ENCODE assay signal across 1 cellular context in the genomic region with DNA sequence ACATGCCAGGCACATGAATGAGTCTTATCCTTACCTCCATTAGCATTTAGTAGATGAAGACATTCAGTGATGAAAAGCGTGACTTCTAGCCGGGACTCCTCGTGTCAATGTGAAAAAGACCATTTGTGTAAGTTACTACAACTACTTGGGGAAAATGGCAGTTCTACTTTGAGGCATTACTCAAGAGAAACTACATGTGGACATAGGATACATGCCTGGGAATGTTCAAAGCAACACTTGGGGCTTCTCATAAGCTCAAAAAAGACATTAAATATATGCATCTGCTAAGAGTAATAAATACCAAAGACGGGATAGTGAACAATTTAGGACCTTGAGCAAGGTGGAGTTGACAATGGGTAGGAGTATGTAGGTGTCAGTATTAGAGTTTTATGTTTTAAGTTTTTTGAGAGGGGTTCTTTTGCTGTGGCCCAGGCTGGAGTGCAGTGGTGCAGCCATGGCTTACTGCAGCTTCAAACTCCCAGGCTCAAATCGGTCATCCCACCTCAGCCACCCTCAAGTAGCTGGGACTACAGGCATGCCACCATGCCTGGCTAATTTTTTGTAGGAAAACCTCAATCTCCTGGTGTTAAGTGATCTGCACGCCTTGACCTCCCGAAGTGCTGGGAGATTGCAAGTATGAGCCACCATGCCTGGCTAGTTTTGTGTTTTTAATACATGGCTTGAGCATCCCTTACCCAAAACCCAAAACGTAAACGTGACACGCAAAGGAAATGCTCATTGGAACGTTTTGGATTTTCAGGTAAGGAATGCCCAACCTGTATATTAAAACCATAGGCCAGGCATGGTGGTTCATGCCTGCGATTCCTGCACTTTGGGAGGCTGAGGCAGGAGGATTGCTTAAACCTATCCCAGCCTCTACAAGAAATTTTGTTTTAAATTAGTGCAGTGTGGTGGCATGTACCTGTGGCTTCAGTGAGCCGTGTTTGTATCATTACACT.
TF ChIP-seq lines count a peak whose summit lies in the region.

No MANE protein-coding gene starts in this region.

TF ChIP-seq in K562, 482 proteins besides CTCF, POLR2A, EP300 and RAD21:
- peak in 1 of 2 experiments; percentile 70; a peak in 1 of 4 replicates for TF ChIP-seq SIN3A (IDR thresholded peaks at IDR 0.05; ENCODE audit: borderline replicate concordance in 2 of 2, control insufficient read depth in 1 of 2, low read depth in 2 of 2, low read length in 2 of 2)
- peak; percentile 48 for TF ChIP-seq SNRNP70 (optimal IDR thresholded peaks at IDR 0.05; ENCODE audit: low read depth, low read length)
- TF ChIP-seq, protein P1, sequence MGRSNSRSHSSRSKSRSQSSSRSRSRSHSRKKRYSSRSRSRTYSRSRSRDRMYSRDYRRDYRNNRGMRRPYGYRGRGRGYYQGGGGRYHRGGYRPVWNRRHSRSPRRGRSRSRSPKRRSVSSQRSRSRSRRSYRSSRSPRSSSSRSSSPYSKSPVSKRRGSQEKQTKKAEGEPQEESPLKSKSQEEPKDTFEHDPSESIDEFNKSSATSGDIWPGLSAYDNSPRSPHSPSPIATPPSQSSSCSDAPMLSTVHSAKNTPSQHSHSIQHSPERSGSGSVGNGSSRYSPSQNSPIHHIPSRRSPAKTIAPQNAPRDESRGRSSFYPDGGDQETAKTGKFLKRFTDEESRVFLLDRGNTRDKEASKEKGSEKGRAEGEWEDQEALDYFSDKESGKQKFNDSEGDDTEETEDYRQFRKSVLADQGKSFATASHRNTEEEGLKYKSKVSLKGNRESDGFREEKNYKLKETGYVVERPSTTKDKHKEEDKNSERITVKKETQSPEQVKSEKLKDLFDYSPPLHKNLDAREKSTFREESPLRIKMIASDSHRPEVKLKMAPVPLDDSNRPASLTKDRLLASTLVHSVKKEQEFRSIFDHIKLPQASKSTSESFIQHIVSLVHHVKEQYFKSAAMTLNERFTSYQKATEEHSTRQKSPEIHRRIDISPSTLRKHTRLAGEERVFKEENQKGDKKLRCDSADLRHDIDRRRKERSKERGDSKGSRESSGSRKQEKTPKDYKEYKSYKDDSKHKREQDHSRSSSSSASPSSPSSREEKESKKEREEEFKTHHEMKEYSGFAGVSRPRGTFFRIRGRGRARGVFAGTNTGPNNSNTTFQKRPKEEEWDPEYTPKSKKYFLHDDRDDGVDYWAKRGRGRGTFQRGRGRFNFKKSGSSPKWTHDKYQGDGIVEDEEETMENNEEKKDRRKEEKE (IDR thresholded peaks at IDR 0.05; ENCODE audit: borderline replicate concordance in 1 of 2, control insufficient read depth in 1 of 2, low read depth in 2 of 2, low read length in 1 of 2): 0 out of 4 replicates have a peak, but pooled peaks of 1 of the 2 experiments have one; percentile 19
- TF ChIP-seq KLF10 (CRISPR knock-in tag; IDR thresholded peaks at IDR 0.05): no peak
- no peak for TF ChIP-seq MEF2A (IDR thresholded peaks at IDR 0.05; ENCODE audit: control insufficient read depth, low read depth, low read length)
- TF ChIP-seq CAMTA2 (CRISPR knock-in tag; conservative IDR thresholded peaks at IDR 0.05): 0 out of 2 replicates have a peak, but pooled peaks have one; percentile 31
- TF ChIP-seq POLR2H (tag; IDR thresholded peaks at IDR 0.05; ENCODE audit: low read depth): 0 out of 2 replicates have a peak, but pooled peaks have one; percentile 24
- peak; percentile 34 for TF ChIP-seq E2F8 (IDR thresholded peaks at IDR 0.05; ENCODE audit: low read depth, partially characterized antibody)
- 0 out of 2 replicates have a peak, but pooled peaks have one; percentile 9 for TF ChIP-seq ILF3 (IDR thresholded peaks at IDR 0.05; ENCODE audit: borderline replicate concordance)
- peak; percentile 50 for TF ChIP-seq KDM5B (IDR thresholded peaks at IDR 0.05; ENCODE audit: insufficient replicate concordance, low read depth, low read length)
- TF ChIP-seq ERF (CRISPR knock-in tag; IDR thresholded peaks at IDR 0.05): 0 out of 2 replicates have a peak, but pooled peaks have one; percentile 43
- peak; percentile 25 for TF ChIP-seq TAF1 (IDR thresholded peaks at IDR 0.05; ENCODE audit: control insufficient read depth, extremely low read depth, insufficient read depth, low read length, severe bottlenecking)
- TF ChIP-seq MYNN (IDR thresholded peaks at IDR 0.05): peak; percentile 45; the same call in 1 of the 2 replicates
- TF ChIP-seq MYNN (CRISPR knock-in tag; IDR thresholded peaks at IDR 0.05): no peak
- peak; percentile 10; the same call in 1 of the 2 replicates for TF ChIP-seq POLR2G (IDR thresholded peaks at IDR 0.05; ENCODE audit: low read depth, low read length)
- TF ChIP-seq ZNF253 (CRISPR knock-in tag; conservative IDR thresholded peaks at IDR 0.05): 0 out of 2 replicates have a peak, but pooled peaks have one; percentile 13
- TF ChIP-seq POLR2AphosphoS2 (IDR thresholded peaks at IDR 0.05; ENCODE audit: low read length): peak; percentile 31; the same call in 1 of the 2 replicates
- TF ChIP-seq POLR2AphosphoS5 (IDR thresholded peaks at IDR 0.05; ENCODE audit: control insufficient read depth, insufficient read depth, low read depth, low read length): peak; percentile 59; the same call in 1 of the 2 replicates
- peak; percentile 70 for TF ChIP-seq POLR2B (IDR thresholded peaks at IDR 0.05; ENCODE audit: low read depth, partially characterized antibody)
- TF ChIP-seq SUPT5H (IDR thresholded peaks at IDR 0.05): peak; percentile 75
- no peak for TF ChIP-seq ZNF780A (CRISPR knock-in tag; IDR thresholded peaks at IDR 0.05)
- TF ChIP-seq RBFOX2 (IDR thresholded peaks at IDR 0.05; ENCODE audit: low read depth, low read length): no peak
- peak; percentile 37; the same call in 1 of the 2 replicates for TF ChIP-seq HBP1 (CRISPR knock-in tag; IDR thresholded peaks at IDR 0.05)
- TF ChIP-seq, protein P2, sequence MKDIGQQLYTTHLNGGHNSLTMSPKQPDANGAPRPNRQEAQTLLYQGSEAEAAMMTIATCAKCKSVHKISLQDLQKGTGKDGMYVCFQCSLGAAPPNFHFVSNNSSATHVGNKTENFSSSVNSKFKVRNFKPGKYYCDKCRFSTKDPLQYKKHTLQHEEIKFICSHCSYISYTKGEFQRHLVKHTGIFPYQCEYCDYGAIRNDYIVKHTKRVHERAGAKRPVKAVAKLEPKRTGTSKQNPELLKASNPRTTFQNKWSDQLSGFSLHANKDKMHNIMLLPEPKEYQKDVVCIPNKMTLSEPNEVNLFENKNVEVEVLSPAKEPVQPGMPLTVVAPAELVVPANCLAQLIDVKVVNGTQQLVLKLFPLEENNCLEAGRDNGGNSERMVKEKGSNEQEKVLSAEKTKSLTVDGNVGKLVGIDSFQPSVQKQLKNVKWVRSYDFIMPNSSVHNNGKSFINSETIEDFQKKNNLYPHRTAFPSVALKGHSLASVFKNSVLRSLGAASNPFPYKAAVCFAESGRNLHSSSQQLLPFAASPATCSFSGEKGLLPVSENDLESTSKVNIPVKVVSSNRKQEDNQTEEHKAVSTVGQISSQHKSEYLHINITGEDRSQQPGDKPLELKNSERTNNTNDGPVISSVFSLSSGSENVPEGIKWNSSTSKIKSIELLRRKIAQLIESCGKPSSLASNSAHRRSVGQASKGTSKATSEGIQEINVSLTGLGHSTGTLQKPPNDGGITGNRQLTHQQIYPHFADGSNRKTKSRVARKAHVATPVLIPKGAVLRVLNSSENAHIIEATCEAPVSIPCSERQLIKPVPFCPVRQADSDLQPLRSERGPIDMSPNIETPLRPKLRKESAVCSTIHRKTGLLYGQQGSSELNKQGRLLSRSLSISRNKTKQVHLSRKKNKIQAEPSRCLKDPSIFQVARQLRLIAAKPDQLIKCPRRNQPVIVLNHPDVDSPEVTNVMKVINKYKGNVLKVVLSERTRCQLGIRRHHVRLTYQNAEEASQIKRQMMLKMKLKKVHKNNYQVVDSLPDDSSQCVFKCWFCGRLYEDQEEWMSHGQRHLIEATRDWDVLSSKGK (CRISPR knock-in tag; IDR thresholded peaks at IDR 0.05): no peak
- 0 out of 2 replicates have a peak, but pooled peaks have one; percentile 33 for TF ChIP-seq RHOXF2B (CRISPR knock-in tag; conservative IDR thresholded peaks at IDR 0.05)
- TF ChIP-seq, protein P3, sequence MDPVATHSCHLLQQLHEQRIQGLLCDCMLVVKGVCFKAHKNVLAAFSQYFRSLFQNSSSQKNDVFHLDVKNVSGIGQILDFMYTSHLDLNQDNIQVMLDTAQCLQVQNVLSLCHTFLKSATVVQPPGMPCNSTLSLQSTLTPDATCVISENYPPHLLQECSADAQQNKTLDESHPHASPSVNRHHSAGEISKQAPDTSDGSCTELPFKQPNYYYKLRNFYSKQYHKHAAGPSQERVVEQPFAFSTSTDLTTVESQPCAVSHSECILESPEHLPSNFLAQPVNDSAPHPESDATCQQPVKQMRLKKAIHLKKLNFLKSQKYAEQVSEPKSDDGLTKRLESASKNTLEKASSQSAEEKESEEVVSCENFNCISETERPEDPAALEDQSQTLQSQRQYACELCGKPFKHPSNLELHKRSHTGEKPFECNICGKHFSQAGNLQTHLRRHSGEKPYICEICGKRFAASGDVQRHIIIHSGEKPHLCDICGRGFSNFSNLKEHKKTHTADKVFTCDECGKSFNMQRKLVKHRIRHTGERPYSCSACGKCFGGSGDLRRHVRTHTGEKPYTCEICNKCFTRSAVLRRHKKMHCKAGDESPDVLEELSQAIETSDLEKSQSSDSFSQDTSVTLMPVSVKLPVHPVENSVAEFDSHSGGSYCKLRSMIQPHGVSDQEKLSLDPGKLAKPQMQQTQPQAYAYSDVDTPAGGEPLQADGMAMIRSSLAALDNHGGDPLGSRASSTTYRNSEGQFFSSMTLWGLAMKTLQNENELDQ (CRISPR knock-in tag; IDR thresholded peaks at IDR 0.05; ENCODE audit: borderline replicate concordance): no peak
